ENCODE assay signal across 1 cellular context in the genomic region with DNA sequence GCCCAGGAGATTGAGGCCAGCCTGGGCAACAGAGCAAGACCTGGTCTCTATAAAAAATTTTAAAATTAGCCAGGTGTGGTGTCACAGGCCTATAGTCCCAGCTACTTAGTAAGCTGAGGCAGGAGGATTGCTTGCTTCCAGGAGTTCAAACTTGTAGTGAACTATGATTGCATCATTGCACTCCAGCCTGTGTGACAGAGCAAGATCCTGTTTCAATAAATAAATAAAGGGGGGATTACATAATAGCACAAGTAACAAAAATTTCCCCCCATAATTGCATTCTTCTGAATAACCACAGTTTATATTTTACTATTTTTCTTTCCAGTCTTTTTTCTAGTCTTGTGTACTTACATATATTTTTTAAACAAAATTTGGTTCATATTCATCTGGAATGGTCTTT.
TF ChIP-seq lines count a peak whose summit lies in the region.

No MANE protein-coding gene starts in this region.

TF ChIP-seq in K562, 482 proteins besides CTCF, POLR2A, EP300 and RAD21 (continued from another document):
- TF ChIP-seq, protein P1, sequence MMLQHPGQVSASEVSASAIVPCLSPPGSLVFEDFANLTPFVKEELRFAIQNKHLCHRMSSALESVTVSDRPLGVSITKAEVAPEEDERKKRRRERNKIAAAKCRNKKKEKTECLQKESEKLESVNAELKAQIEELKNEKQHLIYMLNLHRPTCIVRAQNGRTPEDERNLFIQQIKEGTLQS (IDR thresholded peaks at IDR 0.05), result peak; percentile 42; the same call in 1 of the 2 replicates
- TF ChIP-seq, protein P1 (CRISPR knock-in tag; conservative IDR thresholded peaks at IDR 0.05), result no peak
